In the genomic region with DNA sequence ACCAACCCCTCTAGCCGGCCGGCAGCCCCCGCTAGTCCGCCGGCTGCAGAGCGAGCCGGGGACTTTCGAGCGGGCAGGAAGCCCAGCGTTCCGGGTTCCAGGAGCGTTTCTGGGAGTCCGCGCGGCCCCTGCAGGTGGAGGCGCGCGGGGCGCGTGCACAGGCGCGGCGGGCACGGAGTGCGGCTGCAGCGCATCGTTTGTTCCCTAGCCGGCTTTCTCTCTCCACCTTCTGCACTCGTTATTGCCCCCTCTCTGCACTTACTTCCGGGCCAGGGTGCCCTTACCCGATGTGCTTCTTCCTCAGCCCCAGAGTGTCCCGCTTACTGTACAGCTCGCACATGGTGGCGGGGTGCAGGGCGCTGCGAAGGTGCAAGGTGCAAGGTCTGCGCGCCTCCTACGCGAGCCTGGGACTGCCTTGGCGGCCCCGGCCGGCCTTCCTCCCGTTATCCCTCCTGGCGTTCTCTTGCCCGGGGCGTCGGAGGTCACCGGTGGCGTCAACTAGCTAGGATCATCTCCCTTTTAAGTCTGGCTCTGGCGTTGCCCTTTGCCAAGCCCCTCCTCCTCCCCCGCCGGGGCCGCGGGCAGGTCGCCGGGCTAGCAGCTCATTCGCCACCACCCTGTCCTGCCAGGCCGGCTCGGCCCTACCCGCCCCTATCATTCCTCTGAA, we compare ENCODE assay signal across 1 cellular context.
TF ChIP-seq lines count a peak whose summit lies in the region.

A gene (minus strand): TSS at position 495 of the 667 bp plus-strand sequence. CDS start 155 bp downstream, at position 340.

TF ChIP-seq in K562, 482 proteins besides CTCF, POLR2A, EP300 and RAD21 (continued from another document):
- TF ChIP-seq, protein P1, sequence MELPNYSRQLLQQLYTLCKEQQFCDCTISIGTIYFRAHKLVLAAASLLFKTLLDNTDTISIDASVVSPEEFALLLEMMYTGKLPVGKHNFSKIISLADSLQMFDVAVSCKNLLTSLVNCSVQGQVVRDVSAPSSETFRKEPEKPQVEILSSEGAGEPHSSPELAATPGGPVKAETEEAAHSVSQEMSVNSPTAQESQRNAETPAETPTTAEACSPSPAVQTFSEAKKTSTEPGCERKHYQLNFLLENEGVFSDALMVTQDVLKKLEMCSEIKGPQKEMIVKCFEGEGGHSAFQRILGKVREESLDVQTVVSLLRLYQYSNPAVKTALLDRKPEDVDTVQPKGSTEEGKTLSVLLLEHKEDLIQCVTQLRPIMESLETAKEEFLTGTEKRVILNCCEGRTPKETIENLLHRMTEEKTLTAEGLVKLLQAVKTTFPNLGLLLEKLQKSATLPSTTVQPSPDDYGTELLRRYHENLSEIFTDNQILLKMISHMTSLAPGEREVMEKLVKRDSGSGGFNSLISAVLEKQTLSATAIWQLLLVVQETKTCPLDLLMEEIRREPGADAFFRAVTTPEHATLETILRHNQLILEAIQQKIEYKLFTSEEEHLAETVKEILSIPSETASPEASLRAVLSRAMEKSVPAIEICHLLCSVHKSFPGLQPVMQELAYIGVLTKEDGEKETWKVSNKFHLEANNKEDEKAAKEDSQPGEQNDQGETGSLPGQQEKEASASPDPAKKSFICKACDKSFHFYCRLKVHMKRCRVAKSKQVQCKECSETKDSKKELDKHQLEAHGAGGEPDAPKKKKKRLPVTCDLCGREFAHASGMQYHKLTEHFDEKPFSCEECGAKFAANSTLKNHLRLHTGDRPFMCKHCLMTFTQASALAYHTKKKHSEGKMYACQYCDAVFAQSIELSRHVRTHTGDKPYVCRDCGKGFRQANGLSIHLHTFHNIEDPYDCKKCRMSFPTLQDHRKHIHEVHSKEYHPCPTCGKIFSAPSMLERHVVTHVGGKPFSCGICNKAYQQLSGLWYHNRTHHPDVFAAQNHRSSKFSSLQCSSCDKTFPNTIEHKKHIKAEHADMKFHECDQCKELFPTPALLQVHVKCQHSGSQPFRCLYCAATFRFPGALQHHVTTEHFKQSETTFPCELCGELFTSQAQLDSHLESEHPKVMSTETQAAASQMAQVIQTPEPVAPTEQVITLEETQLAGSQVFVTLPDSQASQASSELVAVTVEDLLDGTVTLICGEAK (IDR thresholded peaks at IDR 0.05), result no peak
- TF ChIP-seq, protein P1 (CRISPR knock-in tag; IDR thresholded peaks at IDR 0.05), result no peak
- TF ChIP-seq, protein P2, sequence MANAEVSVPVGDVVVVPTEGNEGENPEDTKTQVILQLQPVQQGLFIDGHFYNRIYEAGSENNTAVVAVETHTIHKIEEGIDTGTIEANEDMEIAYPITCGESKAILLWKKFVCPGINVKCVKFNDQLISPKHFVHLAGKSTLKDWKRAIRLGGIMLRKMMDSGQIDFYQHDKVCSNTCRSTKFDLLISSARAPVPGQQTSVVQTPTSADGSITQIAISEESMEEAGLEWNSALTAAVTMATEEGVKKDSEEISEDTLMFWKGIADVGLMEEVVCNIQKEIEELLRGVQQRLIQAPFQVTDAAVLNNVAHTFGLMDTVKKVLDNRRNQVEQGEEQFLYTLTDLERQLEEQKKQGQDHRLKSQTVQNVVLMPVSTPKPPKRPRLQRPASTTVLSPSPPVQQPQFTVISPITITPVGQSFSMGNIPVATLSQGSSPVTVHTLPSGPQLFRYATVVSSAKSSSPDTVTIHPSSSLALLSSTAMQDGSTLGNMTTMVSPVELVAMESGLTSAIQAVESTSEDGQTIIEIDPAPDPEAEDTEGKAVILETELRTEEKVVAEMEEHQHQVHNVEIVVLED (CRISPR knock-in tag; IDR thresholded peaks at IDR 0.05), result no peak
- TF ChIP-seq, protein P3, sequence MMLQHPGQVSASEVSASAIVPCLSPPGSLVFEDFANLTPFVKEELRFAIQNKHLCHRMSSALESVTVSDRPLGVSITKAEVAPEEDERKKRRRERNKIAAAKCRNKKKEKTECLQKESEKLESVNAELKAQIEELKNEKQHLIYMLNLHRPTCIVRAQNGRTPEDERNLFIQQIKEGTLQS (IDR thresholded peaks at IDR 0.05), result no peak
- TF ChIP-seq, protein P3 (CRISPR knock-in tag; conservative IDR thresholded peaks at IDR 0.05), result no peak
- TF ChIP-seq, protein P4, sequence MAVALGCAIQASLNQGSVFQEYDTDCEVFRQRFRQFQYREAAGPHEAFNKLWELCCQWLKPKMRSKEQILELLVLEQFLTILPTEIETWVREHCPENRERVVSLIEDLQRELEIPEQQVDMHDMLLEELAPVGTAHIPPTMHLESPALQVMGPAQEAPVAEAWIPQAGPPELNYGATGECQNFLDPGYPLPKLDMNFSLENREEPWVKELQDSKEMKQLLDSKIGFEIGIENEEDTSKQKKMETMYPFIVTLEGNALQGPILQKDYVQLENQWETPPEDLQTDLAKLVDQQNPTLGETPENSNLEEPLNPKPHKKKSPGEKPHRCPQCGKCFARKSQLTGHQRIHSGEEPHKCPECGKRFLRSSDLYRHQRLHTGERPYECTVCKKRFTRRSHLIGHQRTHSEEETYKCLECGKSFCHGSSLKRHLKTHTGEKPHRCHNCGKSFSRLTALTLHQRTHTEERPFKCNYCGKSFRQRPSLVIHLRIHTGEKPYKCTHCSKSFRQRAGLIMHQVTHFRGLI (CRISPR knock-in tag; IDR thresholded peaks at IDR 0.05), result no peak
- TF ChIP-seq EZH2 (IDR thresholded peaks at IDR 0.05; ENCODE audit: borderline replicate concordance, low read depth, low read length) (0 out of 2 replicates have a peak, but pooled peaks have one; percentile 69), XRCC3 (IDR thresholded peaks at IDR 0.05) (no peak)
- TF ChIP-seq, protein P5, sequence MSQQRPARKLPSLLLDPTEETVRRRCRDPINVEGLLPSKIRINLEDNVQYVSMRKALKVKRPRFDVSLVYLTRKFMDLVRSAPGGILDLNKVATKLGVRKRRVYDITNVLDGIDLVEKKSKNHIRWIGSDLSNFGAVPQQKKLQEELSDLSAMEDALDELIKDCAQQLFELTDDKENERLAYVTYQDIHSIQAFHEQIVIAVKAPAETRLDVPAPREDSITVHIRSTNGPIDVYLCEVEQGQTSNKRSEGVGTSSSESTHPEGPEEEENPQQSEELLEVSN (IDR thresholded peaks at IDR 0.05; ENCODE audit: borderline replicate concordance in 1 of 2, extremely low read depth in 1 of 2, insufficient read depth in 1 of 2, insufficient read length in 1 of 2, low read depth in 1 of 2, low read length in 1 of 2, poor library complexity in 1 of 2, severe bottlenecking in 1 of 2), result peak in 1 of 2 experiments; percentile 15
- TF ChIP-seq, protein P6, sequence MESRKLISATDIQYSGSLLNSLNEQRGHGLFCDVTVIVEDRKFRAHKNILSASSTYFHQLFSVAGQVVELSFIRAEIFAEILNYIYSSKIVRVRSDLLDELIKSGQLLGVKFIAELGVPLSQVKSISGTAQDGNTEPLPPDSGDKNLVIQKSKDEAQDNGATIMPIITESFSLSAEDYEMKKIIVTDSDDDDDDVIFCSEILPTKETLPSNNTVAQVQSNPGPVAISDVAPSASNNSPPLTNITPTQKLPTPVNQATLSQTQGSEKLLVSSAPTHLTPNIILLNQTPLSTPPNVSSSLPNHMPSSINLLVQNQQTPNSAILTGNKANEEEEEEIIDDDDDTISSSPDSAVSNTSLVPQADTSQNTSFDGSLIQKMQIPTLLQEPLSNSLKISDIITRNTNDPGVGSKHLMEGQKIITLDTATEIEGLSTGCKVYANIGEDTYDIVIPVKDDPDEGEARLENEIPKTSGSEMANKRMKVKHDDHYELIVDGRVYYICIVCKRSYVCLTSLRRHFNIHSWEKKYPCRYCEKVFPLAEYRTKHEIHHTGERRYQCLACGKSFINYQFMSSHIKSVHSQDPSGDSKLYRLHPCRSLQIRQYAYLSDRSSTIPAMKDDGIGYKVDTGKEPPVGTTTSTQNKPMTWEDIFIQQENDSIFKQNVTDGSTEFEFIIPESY (CRISPR knock-in tag; IDR thresholded peaks at IDR 0.05), result peak; percentile 75; the same call in 1 of the 2 replicates
